In the genomic region with DNA sequence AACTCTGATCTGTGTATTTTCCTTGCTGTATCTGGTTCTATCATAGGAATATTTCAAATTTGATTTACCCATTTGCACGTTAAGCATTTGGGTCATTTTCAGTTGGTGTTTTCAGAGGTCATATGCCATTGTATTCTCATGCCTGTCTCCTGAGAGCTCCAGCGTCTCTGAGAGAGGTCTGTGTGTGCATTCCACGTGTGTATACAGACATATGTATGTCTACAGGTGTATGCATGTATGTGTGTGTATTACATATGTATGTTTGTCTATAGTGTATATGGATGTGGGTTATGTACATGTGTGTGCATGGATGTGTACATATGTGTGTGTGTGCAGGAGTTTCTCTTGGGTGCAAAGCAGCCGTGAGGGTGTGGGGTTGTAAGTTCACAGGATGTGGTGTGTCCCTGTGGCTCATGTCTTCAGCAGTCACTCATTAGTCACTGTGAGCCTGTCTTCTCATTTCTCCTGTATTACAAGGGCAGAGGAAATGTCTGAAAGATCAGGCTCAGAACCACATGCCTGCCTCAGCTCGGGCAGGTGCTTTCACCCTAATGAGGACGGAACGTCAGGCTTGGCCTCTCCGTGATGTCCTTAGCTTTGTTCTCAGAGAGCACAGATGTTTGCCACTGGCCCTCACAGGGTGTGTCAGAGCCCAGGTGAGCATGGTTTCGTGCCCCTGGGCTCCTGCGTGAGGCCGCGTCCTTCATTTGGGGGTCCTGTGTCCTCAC, we compare ENCODE assay signal across 8 cellular contexts.
DNase-seq lines count a peak whose midpoint lies in the region; ATAC-seq and TF ChIP-seq lines count a peak whose summit lies in the region.

No MANE protein-coding gene starts in this region.

- no peak overlapping the region for H3K4me3 ChIP-seq in esophagus squamous epithelium

- POLR2A ChIA-PET in naive thymus-derived CD8-positive, alpha-beta T cell (lab: Charles Lee) = no interaction called here

- no peaks in the 10 kb centered on the region for H3K9me3 ChIP-seq in esophagus squamous epithelium

- no peaks in the 10 kb centered on the region for H3K27me3 ChIP-seq in esophagus squamous epithelium

- no peak overlapping the region for H3K27ac ChIP-seq in esophagus squamous epithelium

- H3K4me3 Mint-ChIP-seq in activated naive CD8-positive, alpha-beta T cell = peak overlapping the region; percentile 18
- H3K4me3 Mint-ChIP-seq in naive thymus-derived CD8-positive, alpha-beta T cell = peak overlapping the region in 9 of 10 donors; percentile 9 to 67 (median 41)

- no peak for TF ChIP-seq POLR2A in esophagus squamous epithelium (IDR thresholded peaks at IDR 0.05)

- H3K4me1 ChIP-seq in esophagus squamous epithelium = peaks cover 0 to 25% (median 9%) of the 10 kb centered on the region in 3 donors

- WGBS in esophagus squamous epithelium, 2 donors = 64 to 77% methylated on average over 12 of the region's 12 CpGs

- peaks cover 42% of the 10 kb centered on the region for H3K4me1 Mint-ChIP-seq in activated naive CD8-positive, alpha-beta T cell (ENCODE audit: low read depth)
- peaks cover 25 to 58% (median 42%) of the 10 kb centered on the region in 4 donors for H3K4me1 Mint-ChIP-seq in naive thymus-derived CD8-positive, alpha-beta T cell

- intact Hi-C loops in esophagus squamous epithelium (cut with DNase I) = no loop called here

- no peaks in the 10 kb centered on the region for H3K36me3 ChIP-seq in esophagus squamous epithelium

- peak overlapping the region; percentile 79 for H3K27ac Mint-ChIP-seq in activated naive CD8-positive, alpha-beta T cell
- H3K27ac Mint-ChIP-seq in naive thymus-derived CD8-positive, alpha-beta T cell = peak overlapping the region; percentile 2 to 92 (median 40)

- peak; percentile 92 to 95 for ATAC-seq in naive thymus-derived CD8-positive, alpha-beta T cell

- no peaks in the 10 kb centered on the region for H3K27me3 Mint-ChIP-seq in activated naive CD8-positive, alpha-beta T cell
- no peaks in the 10 kb centered on the region for H3K27me3 Mint-ChIP-seq in naive thymus-derived CD8-positive, alpha-beta T cell

- no peaks in the 10 kb centered on the region for H3K9me3 Mint-ChIP-seq in activated naive CD8-positive, alpha-beta T cell (ENCODE audit: low read depth)
- H3K9me3 Mint-ChIP-seq in naive thymus-derived CD8-positive, alpha-beta T cell = no peaks in the 10 kb centered on the region

- peaks cover 3% of the 10 kb centered on the region for H3K36me3 Mint-ChIP-seq in activated naive CD8-positive, alpha-beta T cell
- no peaks in the 10 kb centered on the region for H3K36me3 Mint-ChIP-seq in naive thymus-derived CD8-positive, alpha-beta T cell

- TF ChIP-seq CTCF in esophagus squamous epithelium (IDR thresholded peaks at IDR 0.05) = no peak

- DNase-seq in activated gamma-delta T cell treated with Interleukin-2 at 50 U/mL for 16 hours = peak; percentile 36
- DNase-seq in activated gamma-delta T cell (lab: John Stamatoyannopoulos, UW) = no peak
- DNase-seq in M059J (ENCODE audit: low read depth) = peak; percentile 78
- peak in 7 of 10 donors; percentile 7 to 63 (median 32) for DNase-seq in naive thymus-derived CD8-positive, alpha-beta T cell
- no peak for DNase-seq in NCI-H1436 treated with DMSO at 0.1 percent for 48 hours (lab: John Stamatoyannopoulos, UW)
- DNase-seq in NCI-H2171 (lab: John Stamatoyannopoulos, UW) = no peak
- DNase-seq in esophagus squamous epithelium (lab: John Stamatoyannopoulos, UW) = no peak

Comparison
In these comparisons a context has a peak if more than half of its experiments do, and no peak if none do; other contexts are left out.
1. DNase-seq: peak in activated gamma-delta T cell treated with Interleukin-2 at 50 U/mL for 16 hours (single experiment), M059J (single experiment) and naive thymus-derived CD8-positive, alpha-beta T cell (7 of 10); none in activated gamma-delta T cell (single experiment), NCI-H1436 treated with DMSO at 0.1 percent for 48 hours (single experiment), NCI-H2171 (single experiment) and esophagus squamous epithelium (single experiment).